In the genomic region with DNA sequence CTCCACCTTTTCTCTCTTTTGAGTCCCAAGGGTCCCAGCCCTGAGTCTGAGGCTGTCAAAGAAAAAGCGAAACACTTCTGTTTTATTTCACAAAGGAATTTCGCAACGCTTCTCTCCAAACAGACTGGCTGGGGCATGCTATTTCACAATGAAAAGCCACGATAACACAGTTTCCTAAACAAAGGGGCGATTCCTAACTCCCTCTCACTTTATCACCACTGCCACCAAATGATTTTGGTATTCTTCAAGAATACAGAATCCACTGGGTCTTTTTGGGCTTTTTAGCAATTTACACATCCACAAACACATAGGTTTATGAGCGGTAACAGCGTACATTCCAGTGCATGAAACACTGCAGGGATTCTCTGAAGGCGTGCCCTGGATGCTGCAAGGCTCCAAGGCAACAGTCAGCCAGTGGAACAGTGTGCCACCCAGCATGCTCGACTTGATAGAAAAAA, we compare ENCODE assay signal across 8 cellular contexts.
A peak's percentile ranks its signal among the peaks of the same experiment; 100 is the strongest.
DNase-seq lines count a peak whose midpoint lies in the region; ATAC-seq and TF ChIP-seq lines count a peak whose summit lies in the region.

No MANE protein-coding gene starts in this region.

- H3K9ac ChIP-seq in liver (ENCODE audit: low read depth in 1 of 2, low read length in 2 of 2) = no peak overlapping the region

- peak in 1 of 2 donors; percentile 36 for TF ChIP-seq RAD21 in liver (IDR thresholded peaks at IDR 0.05)

- intact Hi-C loops in tibial artery (cut with DNase I; ENCODE audit: low total_unique reads) = loop anchor here (10.0 kb wide), 1 partner anchor 787 kb away; no protein-coding TSS in a partner anchor

- peak overlapping the region; percentile 65 to 74 (median 73) for H3K4me3 Mint-ChIP-seq in brain
- no peak overlapping the region for H3K4me3 Mint-ChIP-seq in activated T-helper 17 cell treated with anti-CD3 and anti-CD28 coated beads, Interleukin-2, amount 50 U/mL, for 72 hours

- H3K4me3 ChIP-seq in liver (ENCODE audit: low read depth in 1 of 3, low read length in 3 of 3) = no peak overlapping the region
- peak overlapping the region in 1 of 2 donors; percentile 0 for H3K4me3 ChIP-seq in tibial artery

- 19% methylated on average over 9 of the region's 9 CpGs for WGBS in liver

- H3K27ac Mint-ChIP-seq in brain = peak overlapping the region; percentile 43 to 94 (median 85)
- no peak overlapping the region for H3K27ac Mint-ChIP-seq in activated T-helper 17 cell treated with anti-CD3 and anti-CD28 coated beads, Interleukin-2, amount 50 U/mL, for 72 hours

- no peaks in the 10 kb centered on the region for H3K27me3 ChIP-seq in liver (ENCODE audit: control insufficient read depth in 4 of 4, insufficient read depth in 4 of 4, low read length in 3 of 4)
- no peaks in the 10 kb centered on the region for H3K27me3 ChIP-seq in tibial artery

- ATAC-seq in HG03159 (IDR thresholded peaks at IDR 0.05; ENCODE audit: unreplicated experiment) = no peak
- no peak for ATAC-seq in activated T-helper 17 cell treated with anti-CD3 and anti-CD28 coated beads, Interleukin-2, amount 50 U/mL, for 72 hours (replicated peaks)

- DNase-seq in KG1 (lab: John Stamatoyannopoulos, UW) (peak; percentile 51), tibial artery (peak in 1 of 2 donors; percentile 62), NCI-H345 (lab: John Stamatoyannopoulos, UW) (no peak)
- no peak for DNase-seq in activated naive CD4-positive, alpha-beta T cell treated with anti-CD3 and anti-CD28 coated beads, Interleukin-2, amount 50 U/mL, for 16 hours

- H3K36me3 ChIP-seq in liver (ENCODE audit: control insufficient read depth in 4 of 4, insufficient read depth in 3 of 4, low read depth in 1 of 4, low read length in 3 of 4) (no peaks in the 10 kb centered on the region), tibial artery (no peaks in the 10 kb centered on the region)

- no peaks in the 10 kb centered on the region for H3K9me3 ChIP-seq in liver (ENCODE audit: control insufficient read depth in 4 of 4, low read length in 3 of 4)
- no peaks in the 10 kb centered on the region for H3K9me3 ChIP-seq in tibial artery

- no peak for TF ChIP-seq CTCF in brain (conservative IDR thresholded peaks at IDR 0.05)
- TF ChIP-seq CTCF in liver (IDR thresholded peaks at IDR 0.05; ENCODE audit: low read depth, low read length, missing input control) = no peak
- no peak for TF ChIP-seq CTCF in tibial artery (IDR thresholded peaks at IDR 0.05)

- H3K9me3 Mint-ChIP-seq in brain = no peaks in the 10 kb centered on the region
- H3K9me3 Mint-ChIP-seq in activated T-helper 17 cell treated with anti-CD3 and anti-CD28 coated beads, Interleukin-2, amount 50 U/mL, for 72 hours = no peaks in the 10 kb centered on the region

- peak overlapping the region in 1 of 2 donors; percentile 28 for H3K27ac ChIP-seq in liver (ENCODE audit: low read depth in 1 of 2, low read length in 2 of 2)
- peak overlapping the region; percentile 33 to 36 for H3K27ac ChIP-seq in tibial artery

- peaks cover 6% of the 10 kb centered on the region for H3K27me3 Mint-ChIP-seq in brain
- no peaks in the 10 kb centered on the region for H3K27me3 Mint-ChIP-seq in activated T-helper 17 cell treated with anti-CD3 and anti-CD28 coated beads, Interleukin-2, amount 50 U/mL, for 72 hours

- no peaks in the 10 kb centered on the region for H3K36me3 Mint-ChIP-seq in brain
- no peaks in the 10 kb centered on the region for H3K36me3 Mint-ChIP-seq in activated T-helper 17 cell treated with anti-CD3 and anti-CD28 coated beads, Interleukin-2, amount 50 U/mL, for 72 hours (ENCODE audit: low read depth)

- peaks cover 2 to 9% (median 6%) of the 10 kb centered on the region in 4 donors for H3K4me1 ChIP-seq in liver (ENCODE audit: control insufficient read depth in 4 of 4, insufficient read depth in 4 of 4, low read length in 3 of 4)
- H3K4me1 ChIP-seq in tibial artery = peaks cover 0 to 42% (median 29%) of the 10 kb centered on the region in 4 donors

- H3K4me1 Mint-ChIP-seq in brain = peaks cover 56% of the 10 kb centered on the region
- H3K4me1 Mint-ChIP-seq in activated T-helper 17 cell treated with anti-CD3 and anti-CD28 coated beads, Interleukin-2, amount 50 U/mL, for 72 hours = no peaks in the 10 kb centered on the region

TF ChIP-seq in liver, 16 proteins besides CTCF, POLR2A, EP300 and RAD21:
- peak in 1 of 2 donors; percentile 55 for TF ChIP-seq RXRA (IDR thresholded peaks at IDR 0.05)
- peak; percentile 20 for TF ChIP-seq SP1 (IDR thresholded peaks at IDR 0.05)
- peak; percentile 33 for TF ChIP-seq MAX (IDR thresholded peaks at IDR 0.05)
- TF ChIP-seq GABPA (IDR thresholded peaks at IDR 0.05 in 1 of 2, conservative IDR thresholded peaks at IDR 0.05 in 1 of 2) = no peak
- TF ChIP-seq ATF3 (IDR thresholded peaks at IDR 0.05) = no peak
- peak in 1 of 2 donors; percentile 50 for TF ChIP-seq HNF4A (conservative IDR thresholded peaks at IDR 0.05)
- TF ChIP-seq, protein P1, sequence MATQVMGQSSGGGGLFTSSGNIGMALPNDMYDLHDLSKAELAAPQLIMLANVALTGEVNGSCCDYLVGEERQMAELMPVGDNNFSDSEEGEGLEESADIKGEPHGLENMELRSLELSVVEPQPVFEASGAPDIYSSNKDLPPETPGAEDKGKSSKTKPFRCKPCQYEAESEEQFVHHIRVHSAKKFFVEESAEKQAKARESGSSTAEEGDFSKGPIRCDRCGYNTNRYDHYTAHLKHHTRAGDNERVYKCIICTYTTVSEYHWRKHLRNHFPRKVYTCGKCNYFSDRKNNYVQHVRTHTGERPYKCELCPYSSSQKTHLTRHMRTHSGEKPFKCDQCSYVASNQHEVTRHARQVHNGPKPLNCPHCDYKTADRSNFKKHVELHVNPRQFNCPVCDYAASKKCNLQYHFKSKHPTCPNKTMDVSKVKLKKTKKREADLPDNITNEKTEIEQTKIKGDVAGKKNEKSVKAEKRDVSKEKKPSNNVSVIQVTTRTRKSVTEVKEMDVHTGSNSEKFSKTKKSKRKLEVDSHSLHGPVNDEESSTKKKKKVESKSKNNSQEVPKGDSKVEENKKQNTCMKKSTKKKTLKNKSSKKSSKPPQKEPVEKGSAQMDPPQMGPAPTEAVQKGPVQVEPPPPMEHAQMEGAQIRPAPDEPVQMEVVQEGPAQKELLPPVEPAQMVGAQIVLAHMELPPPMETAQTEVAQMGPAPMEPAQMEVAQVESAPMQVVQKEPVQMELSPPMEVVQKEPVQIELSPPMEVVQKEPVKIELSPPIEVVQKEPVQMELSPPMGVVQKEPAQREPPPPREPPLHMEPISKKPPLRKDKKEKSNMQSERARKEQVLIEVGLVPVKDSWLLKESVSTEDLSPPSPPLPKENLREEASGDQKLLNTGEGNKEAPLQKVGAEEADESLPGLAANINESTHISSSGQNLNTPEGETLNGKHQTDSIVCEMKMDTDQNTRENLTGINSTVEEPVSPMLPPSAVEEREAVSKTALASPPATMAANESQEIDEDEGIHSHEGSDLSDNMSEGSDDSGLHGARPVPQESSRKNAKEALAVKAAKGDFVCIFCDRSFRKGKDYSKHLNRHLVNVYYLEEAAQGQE (IDR thresholded peaks at IDR 0.05) = no peak
- no peak for TF ChIP-seq ZBTB33 (IDR thresholded peaks at IDR 0.05)
- peak in 1 of 2 donors; percentile 36 for TF ChIP-seq EGR1 (IDR thresholded peaks at IDR 0.05; ENCODE audit: low read depth in 2 of 2)
- no peak for TF ChIP-seq TAF1 (conservative IDR thresholded peaks at IDR 0.05)
- no peak for TF ChIP-seq NR2F2 (IDR thresholded peaks at IDR 0.05)
- TF ChIP-seq YY1 (IDR thresholded peaks at IDR 0.05) = peak; percentile 35
- TF ChIP-seq FOXA1 (IDR thresholded peaks at IDR 0.05) = no peak
- no peak for TF ChIP-seq JUND (IDR thresholded peaks at IDR 0.05)
- peak; percentile 19 for TF ChIP-seq FOXA2 (IDR thresholded peaks at IDR 0.05)
- no peak for TF ChIP-seq HNF4G (IDR thresholded peaks at IDR 0.05)
